Comparison of ENCODE assay signal across 22 cellular contexts in genomic region chrX:152945021-152945979, GRCh38. TPM values are rescaled to one million over a fixed set of nuclear protein-coding genes. Genes with fewer than 3 reads are reported as not detected.
A peak's percentile ranks its signal among the peaks of the same experiment; 100 is the strongest.
DNase-seq lines count a peak whose midpoint lies in the region; ATAC-seq and TF ChIP-seq lines count a peak whose summit lies in the region.
"Had no signal": no experiment of that assay in that cellular context is flagged by ENCODE, and none has a peak within 500 bp of the region (broad histone marks: within the 10 kb centered on the region; RNA-seq: fewer than 3 reads in every experiment).

No MANE protein-coding gene starts in this region.

- no peak for TF ChIP-seq CTCF in sigmoid colon (IDR thresholded peaks at IDR 0.05)
- TF ChIP-seq CTCF in tibial artery (IDR thresholded peaks at IDR 0.05): no peak
- no peak for TF ChIP-seq CTCF in right lobe of liver (IDR thresholded peaks at IDR 0.05)

- CTCF ChIA-PET in activated CD4-positive, alpha-beta T cell treated with anti-CD3 and anti-CD28 coated beads, Interleukin-2, amount 10 ng/mL, durations not matched to agents 7 days and 5 days (lab: Charles Lee): interaction anchor here (0.6 to 1.0 kb wide), 3 partner anchors 9 to 321 kb away, joined by 3 to 4 read pairs (median 3); a partner anchor contains a TSS
- CTCF ChIA-PET in activated CD4-positive, alpha-beta T cell treated with anti-CD3 and anti-CD28 coated beads for 36 hours (lab: Charles Lee): no interaction called here

- H3K4me1 Mint-ChIP-seq in activated CD4-positive, alpha-beta T cell treated with anti-CD3 and anti-CD28 coated beads, Interleukin-2, amount 10 ng/mL, durations not matched to agents 7 days and 5 days: peaks cover 7% of the 10 kb centered on the region
- peaks cover 5% of the 10 kb centered on the region for H3K4me1 Mint-ChIP-seq in activated CD4-positive, alpha-beta T cell treated with anti-CD3 and anti-CD28 coated beads for 36 hours
- H3K4me1 Mint-ChIP-seq in dendritic cell treated with granulocyte-macrophage colony-stimulating factor and Interleukin-4, amounts not matched to agents 40 ng/mL and 50 ng/mL, for 4 days (ENCODE audit: low read depth): peaks cover 7% of the 10 kb centered on the region

- H3K4me1 ChIP-seq in sigmoid colon (peaks cover 0 to 8% (median 6%) of the 10 kb centered on the region in 4 donors), tibial artery (peaks cover 0 to 9% (median 0%) of the 10 kb centered on the region in 4 donors), right lobe of liver (peaks cover 0 to 4% (median 0%) of the 10 kb centered on the region in 4 donors)

- ATAC-seq in activated CD4-positive, alpha-beta T cell treated with anti-CD3 and anti-CD28 coated beads for 36 hours: no peak
- no peak for ATAC-seq in right lobe of liver
- ATAC-seq: A549, HCT116, HepG2 had no signal

- TF ChIP-seq EP300 in sigmoid colon (IDR thresholded peaks at IDR 0.05): no peak

- H3K4me3 Mint-ChIP-seq in activated CD4-positive, alpha-beta T cell treated with anti-CD3 and anti-CD28 coated beads, Interleukin-2, amount 10 ng/mL, durations not matched to agents 7 days and 5 days: no peak overlapping the region
- no peak overlapping the region for H3K4me3 Mint-ChIP-seq in activated CD4-positive, alpha-beta T cell treated with anti-CD3 and anti-CD28 coated beads for 36 hours
- H3K4me3 Mint-ChIP-seq in dendritic cell treated with granulocyte-macrophage colony-stimulating factor and Interleukin-4, amounts not matched to agents 40 ng/mL and 50 ng/mL, for 4 days: no peak overlapping the region
- H3K4me3 Mint-ChIP-seq: CD4-positive, alpha-beta T cell; IgD-negative memory B cell had no signal

- POLR2A ChIA-PET in activated CD4-positive, alpha-beta T cell treated with anti-CD3 and anti-CD28 coated beads, Interleukin-2, amount 10 ng/mL, durations not matched to agents 7 days and 5 days (lab: Charles Lee): no interaction called here
- POLR2A ChIA-PET in activated CD4-positive, alpha-beta T cell treated with anti-CD3 and anti-CD28 coated beads for 36 hours (lab: Charles Lee): no interaction called here

- H3K36me3 Mint-ChIP-seq in activated CD4-positive, alpha-beta T cell treated with anti-CD3 and anti-CD28 coated beads, Interleukin-2, amount 10 ng/mL, durations not matched to agents 7 days and 5 days (ENCODE audit: low read depth): no peaks in the 10 kb centered on the region
- H3K36me3 Mint-ChIP-seq in activated CD4-positive, alpha-beta T cell treated with anti-CD3 and anti-CD28 coated beads for 36 hours (ENCODE audit: low read depth): peaks cover 2% of the 10 kb centered on the region
- peaks cover 58% of the 10 kb centered on the region for H3K36me3 Mint-ChIP-seq in dendritic cell treated with granulocyte-macrophage colony-stimulating factor and Interleukin-4, amounts not matched to agents 40 ng/mL and 50 ng/mL, for 4 days (ENCODE audit: low read depth)

- intact Hi-C loops in activated CD4-positive, alpha-beta T cell treated with anti-CD3 and anti-CD28 coated beads for 36 hours (cut with DNase I, micrococcal nuclease): no loop called here
- intact Hi-C loops in dendritic cell treated with granulocyte-macrophage colony-stimulating factor and Interleukin-4, amounts not matched to agents 40 ng/mL and 50 ng/mL, for 4 days (cut with micrococcal nuclease): loop anchor here (10.0 kb wide), 1 partner anchor 560 kb away; no protein-coding TSS in a partner anchor
- intact Hi-C loops in sigmoid colon (cut with DNase I) (loop anchor here (10.0 kb wide), 1 partner anchor 390 kb away; the partner anchor contains the start of gene ZNF275), tibial artery (cut with DNase I; ENCODE audit: low total_unique reads) (no loop called here), right lobe of liver (cut with DNase I) (no loop called here)

- H3K27ac ChIP-seq in sigmoid colon (no peak overlapping the region), tibial artery (no peak overlapping the region), right lobe of liver (no peak overlapping the region)
- H3K27ac ChIP-seq: 22Rv1, A549, C4-2B had no signal

- H3K9me3 ChIP-seq in sigmoid colon: no peaks in the 10 kb centered on the region
- H3K9me3 ChIP-seq in tibial artery: no peaks in the 10 kb centered on the region
- H3K9me3 ChIP-seq in right lobe of liver: no peaks in the 10 kb centered on the region
- H3K9me3 ChIP-seq: A549 had no signal

- peak overlapping the region; percentile 46 for H3K27ac Mint-ChIP-seq in activated CD4-positive, alpha-beta T cell treated with anti-CD3 and anti-CD28 coated beads, Interleukin-2, amount 10 ng/mL, durations not matched to agents 7 days and 5 days
- no peak overlapping the region for H3K27ac Mint-ChIP-seq in activated CD4-positive, alpha-beta T cell treated with anti-CD3 and anti-CD28 coated beads for 36 hours
- H3K27ac Mint-ChIP-seq in dendritic cell treated with granulocyte-macrophage colony-stimulating factor and Interleukin-4, amounts not matched to agents 40 ng/mL and 50 ng/mL, for 4 days: peak overlapping the region; percentile 52
- H3K27ac Mint-ChIP-seq: CD4-positive, alpha-beta T cell; IgD-negative memory B cell had no signal

- H3K4me3 ChIP-seq in sigmoid colon: no peak overlapping the region
- H3K4me3 ChIP-seq in tibial artery: no peak overlapping the region
- no peak overlapping the region for H3K4me3 ChIP-seq in right lobe of liver
- H3K4me3 ChIP-seq: A549 had no signal

- H3K9me3 Mint-ChIP-seq in activated CD4-positive, alpha-beta T cell treated with anti-CD3 and anti-CD28 coated beads, Interleukin-2, amount 10 ng/mL, durations not matched to agents 7 days and 5 days: no peaks in the 10 kb centered on the region
- no peaks in the 10 kb centered on the region for H3K9me3 Mint-ChIP-seq in activated CD4-positive, alpha-beta T cell treated with anti-CD3 and anti-CD28 coated beads for 36 hours (ENCODE audit: low read depth)
- no peaks in the 10 kb centered on the region for H3K9me3 Mint-ChIP-seq in dendritic cell treated with granulocyte-macrophage colony-stimulating factor and Interleukin-4, amounts not matched to agents 40 ng/mL and 50 ng/mL, for 4 days
- H3K9me3 Mint-ChIP-seq: CD4-positive, alpha-beta T cell; IgD-negative memory B cell had no signal

- no peaks in the 10 kb centered on the region for H3K36me3 ChIP-seq in sigmoid colon
- peaks cover 0 to 10% (median 0%) of the 10 kb centered on the region in 3 donors for H3K36me3 ChIP-seq in tibial artery
- H3K36me3 ChIP-seq in right lobe of liver: no peaks in the 10 kb centered on the region

- DNase-seq in activated CD4-positive, alpha-beta T cell treated with anti-CD3 and anti-CD28 coated beads, Interleukin-2, amount 10 ng/mL, durations not matched to agents 7 days and 5 days: no peak
- DNase-seq in activated CD4-positive, alpha-beta T cell treated with anti-CD3 and anti-CD28 coated beads for 36 hours: no peak
- DNase-seq in sigmoid colon (peak; percentile 59), tibial artery (no peak), NCI-H524 (lab: John Stamatoyannopoulos, UW) (no peak), right lobe of liver (no peak)
- DNase-seq: AML-193; CD4-positive, alpha-beta T cell; DMS153; DMS79; GDM1; GOT3; H7 had no signal

- H3K27me3 ChIP-seq in sigmoid colon (no peaks in the 10 kb centered on the region), tibial artery (no peaks in the 10 kb centered on the region), right lobe of liver (no peaks in the 10 kb centered on the region)

- no peaks in the 10 kb centered on the region for H3K27me3 Mint-ChIP-seq in activated CD4-positive, alpha-beta T cell treated with anti-CD3 and anti-CD28 coated beads, Interleukin-2, amount 10 ng/mL, durations not matched to agents 7 days and 5 days
- H3K27me3 Mint-ChIP-seq in activated CD4-positive, alpha-beta T cell treated with anti-CD3 and anti-CD28 coated beads for 36 hours: no peaks in the 10 kb centered on the region
- H3K27me3 Mint-ChIP-seq in dendritic cell treated with granulocyte-macrophage colony-stimulating factor and Interleukin-4, amounts not matched to agents 40 ng/mL and 50 ng/mL, for 4 days: no peaks in the 10 kb centered on the region
- H3K27me3 Mint-ChIP-seq: CD4-positive, alpha-beta T cell had no signal

- 95 to 96% methylated on average over 11 of the region's 11 CpGs for whole genome bisulfite sequencing in sigmoid colon, 2 donors
- WGBS in right lobe of liver (ENCODE audit: insufficient coverage, low coverage, low lambda C conversion rate, missing lambda C conversion rate): 78% methylated on average over 4 of the region's 11 CpGs

- TF ChIP-seq POLR2A in sigmoid colon (IDR thresholded peaks at IDR 0.05) (no peak), right lobe of liver (IDR thresholded peaks at IDR 0.05) (no peak)

RNA-seq across cellular contexts. Expression of gene ZNF185, which starts 47.4 kb away (rescaled TPM):
- total RNA-seq in activated CD4-positive, alpha-beta T cell treated with anti-CD3 and anti-CD28 coated beads, Interleukin-2, amount 10 ng/mL, durations not matched to agents 7 days and 5 days: 1 to 10 TPM; 1.0 to 1.6 TPM
- total RNA-seq in activated CD4-positive, alpha-beta T cell treated with anti-CD3 and anti-CD28 coated beads for 36 hours: 1 to 10 TPM; 2.0 to 2.1 TPM
- total RNA-seq in sigmoid colon (1 to 10 TPM in 3 of 4 donors, under 1 TPM in 1; 0.55 to 3.8 (median 2.6) TPM), right lobe of liver (1 to 10 TPM in 1 of 6 experiments, under 1 TPM in 5; 0.61 to 1.7 (median 0.83) TPM)
- polyA plus RNA-seq in sigmoid colon: 1 to 10 TPM; 1.8 to 4.2 (median 2.3) TPM

RNA-seq across cellular contexts. Expression of gene PNMA5, which starts 48.6 kb away (rescaled TPM):
- total RNA-seq in activated CD4-positive, alpha-beta T cell treated with anti-CD3 and anti-CD28 coated beads, Interleukin-2, amount 10 ng/mL, durations not matched to agents 7 days and 5 days: under 1 TPM; 0.06 to 0.10 TPM
- total RNA-seq in activated CD4-positive, alpha-beta T cell treated with anti-CD3 and anti-CD28 coated beads for 36 hours: under 1 TPM in 1 of 2 experiments, not detected in 1; 0.05 TPM
- total RNA-seq in sigmoid colon (not detected), right lobe of liver (not detected)
- under 1 TPM in 1 of 3 donors, not detected in 2; 0.03 TPM for polyA plus RNA-seq in sigmoid colon
- total RNA-seq: Daoy, H7, HepG2 had no signal
- polyA plus RNA-seq: A549, BJ, HepG2 had no signal

Comparison
In these comparisons a context has a peak if more than half of its experiments do, and no peak if none do; other contexts are left out.
1. intact Hi-C loops: an anchor here in dendritic cell treated with granulocyte-macrophage colony-stimulating factor and Interleukin-4, amounts not matched to agents 40 ng/mL and 50 ng/mL, for 4 days (10.0 kb wide) and sigmoid colon (10.0 kb wide); none called in activated CD4-positive, alpha-beta T cell treated with anti-CD3 and anti-CD28 coated beads for 36 hours, tibial artery and right lobe of liver.